18 cellular contexts compared by ENCODE assay signal in genomic region chr1:13735168-13735930, GRCh38. TPM values are rescaled to one million over a fixed set of nuclear protein-coding genes. Genes with fewer than 3 reads are reported as not detected.
DNase-seq lines count a peak whose midpoint lies in the region; ATAC-seq and TF ChIP-seq lines count a peak whose summit lies in the region.
"Had no signal": no experiment of that assay in that cellular context is flagged by ENCODE, and none has a peak within 500 bp of the region (broad histone marks: within the 10 kb centered on the region; RNA-seq: fewer than 3 reads in every experiment).

No MANE protein-coding gene starts in this region.

- H3K27ac ChIP-seq in BLaER1 treated with 17β-estradiol and CSF1 and Interleukin-3, amounts not matched to agents 10 nM and 100 nM = peak overlapping the region in 7 of 11 experiments; percentile 81 to 92 (median 86); a peak in 12 of 22 replicates
- peak overlapping the region; percentile 82 for H3K27ac ChIP-seq in neutrophil
- H3K27ac ChIP-seq: esophagus muscularis mucosa, left lung, right lobe of liver had no signal

- peak overlapping the region in 4 of 11 experiments; percentile 13 to 79 (median 44); a peak in 5 of 22 replicates for H3K9ac ChIP-seq in BLaER1 treated with 17β-estradiol and CSF1 and Interleukin-3, amounts not matched to agents 10 nM and 100 nM

- H3K36me3 Mint-ChIP-seq in activated naive CD8-positive, alpha-beta T cell treated with anti-CD3 and anti-CD28 coated beads, Interleukin-2, amount 50 U/mL, for 24 hours (ENCODE audit: low read depth) = peaks cover 20% of the 10 kb centered on the region
- H3K36me3 Mint-ChIP-seq in activated CD4-positive, alpha-beta T cell treated with anti-CD3 and anti-CD28 coated beads, Interleukin-2, amount 10 ng/mL, durations not matched to agents 24 days and 14 days (ENCODE audit: low read depth) = peaks cover 19% of the 10 kb centered on the region

- no peaks in the 10 kb centered on the region for H3K27me3 ChIP-seq in BLaER1 treated with 17β-estradiol and CSF1 and Interleukin-3, amounts not matched to agents 10 nM and 100 nM
- H3K27me3 ChIP-seq in neutrophil = no peaks in the 10 kb centered on the region
- H3K27me3 ChIP-seq: BE2C, esophagus muscularis mucosa, left lung, right lobe of liver had no signal

- peaks cover 0 to 6% (median 0%) of the 10 kb centered on the region in 11 experiments; a peak in 1 of 22 replicates for H4K20me1 ChIP-seq in BLaER1 treated with 17β-estradiol and CSF1 and Interleukin-3, amounts not matched to agents 10 nM and 100 nM

- no peaks in the 10 kb centered on the region for H3K9me3 ChIP-seq in BLaER1 treated with 17β-estradiol and CSF1 and Interleukin-3, amounts not matched to agents 10 nM and 100 nM (replicated peaks in 1 of 11)
- no peaks in the 10 kb centered on the region for H3K9me3 ChIP-seq in neutrophil
- H3K9me3 ChIP-seq: BE2C, esophagus muscularis mucosa, left lung, right lobe of liver had no signal

- H3K36me3 ChIP-seq in BLaER1 treated with 17β-estradiol and CSF1 and Interleukin-3, amounts not matched to agents 10 nM and 100 nM = peaks cover 0 to 37% (median 4%) of the 10 kb centered on the region in 11 experiments; a peak in 8 of 22 replicates
- H3K36me3 ChIP-seq in neutrophil = no peaks in the 10 kb centered on the region
- H3K36me3 ChIP-seq: BE2C, right lobe of liver had no signal

- TF ChIP-seq CTCF in neutrophil (IDR thresholded peaks at IDR 0.05) = no peak

- no peak overlapping the region for H3K4me3 ChIP-seq in BLaER1 treated with 17β-estradiol and CSF1 and Interleukin-3, amounts not matched to agents 10 nM and 100 nM
- no peak overlapping the region for H3K4me3 ChIP-seq in neutrophil (ENCODE audit: low read depth in 1 of 2, low read length in 1 of 2)
- H3K4me3 ChIP-seq: esophagus muscularis mucosa, left lung, right lobe of liver had no signal

- no peaks in the 10 kb centered on the region for H3K27me3 Mint-ChIP-seq in activated naive CD8-positive, alpha-beta T cell treated with anti-CD3 and anti-CD28 coated beads, Interleukin-2, amount 50 U/mL, for 24 hours
- H3K27me3 Mint-ChIP-seq in activated CD4-positive, alpha-beta T cell treated with anti-CD3 and anti-CD28 coated beads, Interleukin-2, amount 10 ng/mL, durations not matched to agents 24 days and 14 days = no peaks in the 10 kb centered on the region

- H3K27ac Mint-ChIP-seq in activated naive CD8-positive, alpha-beta T cell treated with anti-CD3 and anti-CD28 coated beads, Interleukin-2, amount 50 U/mL, for 24 hours = peak overlapping the region; percentile 40
- no peak overlapping the region for H3K27ac Mint-ChIP-seq in activated CD4-positive, alpha-beta T cell treated with anti-CD3 and anti-CD28 coated beads, Interleukin-2, amount 10 ng/mL, durations not matched to agents 24 days and 14 days

- no peaks in the 10 kb centered on the region for H3K9me3 Mint-ChIP-seq in activated naive CD8-positive, alpha-beta T cell treated with anti-CD3 and anti-CD28 coated beads, Interleukin-2, amount 50 U/mL, for 24 hours
- no peaks in the 10 kb centered on the region for H3K9me3 Mint-ChIP-seq in activated CD4-positive, alpha-beta T cell treated with anti-CD3 and anti-CD28 coated beads, Interleukin-2, amount 10 ng/mL, durations not matched to agents 24 days and 14 days

- no peak overlapping the region for H3K4me3 Mint-ChIP-seq in activated naive CD8-positive, alpha-beta T cell treated with anti-CD3 and anti-CD28 coated beads, Interleukin-2, amount 50 U/mL, for 24 hours
- H3K4me3 Mint-ChIP-seq in activated CD4-positive, alpha-beta T cell treated with anti-CD3 and anti-CD28 coated beads, Interleukin-2, amount 10 ng/mL, durations not matched to agents 24 days and 14 days = no peak overlapping the region

- peak overlapping the region in 8 of 11 experiments; percentile 3 to 94 (median 89); a peak in 13 of 22 replicates for H3K4me2 ChIP-seq in BLaER1 treated with 17β-estradiol and CSF1 and Interleukin-3, amounts not matched to agents 10 nM and 100 nM

- peaks cover 75% of the 10 kb centered on the region for H3K4me1 Mint-ChIP-seq in activated naive CD8-positive, alpha-beta T cell treated with anti-CD3 and anti-CD28 coated beads, Interleukin-2, amount 50 U/mL, for 24 hours
- peaks cover 40% of the 10 kb centered on the region for H3K4me1 Mint-ChIP-seq in activated CD4-positive, alpha-beta T cell treated with anti-CD3 and anti-CD28 coated beads, Interleukin-2, amount 10 ng/mL, durations not matched to agents 24 days and 14 days

- peaks cover 42 to 76% (median 57%) of the 10 kb centered on the region in 10 experiments for H3K4me1 ChIP-seq in BLaER1 treated with 17β-estradiol and CSF1 and Interleukin-3, amounts not matched to agents 10 nM and 100 nM
- peaks cover 47 to 48% of the 10 kb centered on the region in 2 experiments for H3K4me1 ChIP-seq in neutrophil (ENCODE audit: control insufficient read depth in 1 of 2, insufficient read depth in 1 of 2, low read depth in 1 of 2, low read length in 1 of 2)
- H3K4me1 ChIP-seq: BE2C, right lobe of liver had no signal

- peak; percentile 31 for DNase-seq in D341Med (ENCODE audit: low spot score)
- DNase-seq in activated naive CD8-positive, alpha-beta T cell treated with anti-CD3 and anti-CD28 coated beads, Interleukin-2, amount 50 U/mL, for 24 hours = no peak
- DNase-seq in T-helper 2 cell = no peak
- DNase-seq in 8988T = no peak
- no peak for DNase-seq in activated CD4-positive, alpha-beta T cell treated with anti-CD3 and anti-CD28 coated beads, Interleukin-2, amount 10 ng/mL, durations not matched to agents 24 days and 14 days
- DNase-seq: activated T-cell treated with anti-CD3 and anti-CD28 coated beads for 4 hours, BE2C, DMS153, Kasumi-1, left lung, NCI-H1105, NCI-H526 treated with DMSO at 0.1 percent for 48 hours, right lobe of liver, SHP77 treated with DMSO at 0.1 percent for 48 hours had no signal

- intact Hi-C loops in activated CD4-positive, alpha-beta T cell treated with anti-CD3 and anti-CD28 coated beads, Interleukin-2, amount 10 ng/mL, durations not matched to agents 24 days and 14 days (cut with micrococcal nuclease) = no loop called here

- no peak for ATAC-seq in activated naive CD8-positive, alpha-beta T cell treated with anti-CD3 and anti-CD28 coated beads, Interleukin-2, amount 50 U/mL, for 24 hours
- ATAC-seq: activated CD4-positive, CD25-positive, alpha-beta regulatory T cell treated with anti-CD3 and anti-CD28 coated beads, Interleukin-2, amount 50 U/mL, for 24 hours; left lung; right lobe of liver had no signal

RNA-seq across cellular contexts. Expression of gene PRDM2, which starts 35.4 kb away (rescaled TPM):
- total RNA-seq in activated CD4-positive, alpha-beta T cell treated with anti-CD3 and anti-CD28 coated beads, Interleukin-2, amount 10 ng/mL, durations not matched to agents 24 days and 14 days = 44.5 and 45.9 TPM in 2 replicates
